12 cellular contexts compared by ENCODE assay signal in the genomic region with DNA sequence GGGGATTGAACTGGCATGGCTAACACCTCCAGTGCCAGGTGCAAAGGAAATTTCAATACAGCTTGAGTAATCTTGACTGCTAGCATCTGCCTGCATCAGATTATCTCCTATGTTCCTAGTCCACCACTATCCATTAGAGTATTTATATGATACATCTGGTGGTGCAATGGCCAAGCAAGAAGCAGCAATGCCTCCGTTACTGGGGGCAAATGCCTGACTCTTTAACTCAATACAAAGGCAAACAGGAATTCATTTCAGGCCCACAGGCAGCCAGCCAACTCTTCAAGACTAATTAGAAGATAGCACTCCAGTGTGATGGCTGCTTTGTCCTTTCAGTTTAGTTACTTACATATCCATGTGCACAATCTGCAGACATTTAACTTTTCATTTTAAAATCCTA.
"Had no signal": no experiment of that assay in that cellular context is flagged by ENCODE, and none has a peak within 500 bp of the region (broad histone marks: within the 10 kb centered on the region; RNA-seq: fewer than 3 reads in every experiment).

No MANE protein-coding gene starts in this region.

- DNase-seq: activated CD4-positive, CD25-positive, alpha-beta regulatory T cell treated with anti-CD3 and anti-CD28 coated beads, Interleukin-2, amount 50 U/mL, for 72 hours; activated gamma-delta T cell treated with Interleukin-2 at 50 U/mL for 16 hours; effector memory CD4-positive, alpha-beta T cell; esophagus squamous epithelium; heart right ventricle; left lung; stimulated activated CD4-positive, alpha-beta T cell treated with anti-CD3 and anti-CD28 coated beads, Interleukin-4, amount 100 ng/mL, for 24 hours; stomach; trophoblast cell had no signal

- ATAC-seq: heart right ventricle; left lung; natural killer cell treated with Interleukin-12 subunit alpha and Interleukin-12 subunit beta and Interleukin-15 and Interleukin-18, amount 100 ng/mL, for 72 hours; sciatic nerve; stimulated activated effector memory CD8-positive, alpha-beta T cell treated with anti-CD3 and anti-CD28 coated beads, Interleukin-12 subunit alpha, Interleukin-12 subunit beta, amount 100 ng/mL, for 72 hours had no signal
